In genomic region chr16:55370762-55371482, GRCh38 we compare ENCODE assay signal across 1 cellular context.
TF ChIP-seq lines count a peak whose summit lies in the region.

No MANE protein-coding gene starts in this region.

TF ChIP-seq in H1, 55 proteins besides CTCF, POLR2A, EP300 and RAD21 (continued from another document):
- TF ChIP-seq, protein P1, sequence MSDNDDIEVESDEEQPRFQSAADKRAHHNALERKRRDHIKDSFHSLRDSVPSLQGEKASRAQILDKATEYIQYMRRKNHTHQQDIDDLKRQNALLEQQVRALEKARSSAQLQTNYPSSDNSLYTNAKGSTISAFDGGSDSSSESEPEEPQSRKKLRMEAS (IDR thresholded peaks at IDR 0.05) = no peak
- TF ChIP-seq CBX5 (IDR thresholded peaks at IDR 0.05; ENCODE audit: low read depth, low read length) (no peak), NANOG (IDR thresholded peaks at IDR 0.05; ENCODE audit: insufficient read depth, low read depth, low read length, poor library complexity, severe bottlenecking) (no peak), GTF2F1 (IDR thresholded peaks at IDR 0.05; ENCODE audit: borderline replicate concordance, low read depth, low read length) (no peak), SIX5 (IDR thresholded peaks at IDR 0.05; ENCODE audit: low read depth, low read length) (no peak), KDM5A (IDR thresholded peaks at IDR 0.05; ENCODE audit: low read length) (no peak), SP2 (IDR thresholded peaks at IDR 0.05; ENCODE audit: low read length) (no peak), SIN3A (conservative IDR thresholded peaks at IDR 0.05 in 1 of 2, IDR thresholded peaks at IDR 0.05 in 1 of 2; ENCODE audit: low read depth in 1 of 2, low read length in 2 of 2) (peak; percentile 53 to 85; a peak in 2 of 4 replicates)
TF ChIP-seq in H1: peak in this region for 4.
